Comparison of ENCODE assay signal across 1 cellular context in the genomic region with DNA sequence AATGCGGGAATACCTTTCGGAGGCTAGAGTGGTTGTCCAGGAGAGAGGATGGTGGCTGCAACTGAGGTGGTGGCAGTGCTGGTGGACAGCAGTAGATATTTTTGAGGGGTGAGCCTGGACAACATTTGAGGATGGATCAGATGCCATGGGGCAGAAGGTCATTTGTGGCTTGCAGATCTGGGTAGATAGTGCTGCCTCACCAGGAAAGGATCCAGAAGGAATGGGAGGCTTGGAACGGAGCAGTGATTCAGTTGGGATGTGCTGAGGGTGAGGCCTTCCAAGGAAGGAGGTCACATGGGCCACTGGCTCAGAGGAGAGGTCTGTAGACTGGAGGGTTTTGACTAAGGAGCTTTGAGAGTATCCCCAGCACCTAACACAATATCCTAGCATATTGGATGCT.
TF ChIP-seq lines count a peak whose summit lies in the region.

No MANE protein-coding gene starts in this region.

TF ChIP-seq in IMR-90, 13 proteins besides CTCF, POLR2A, EP300 and RAD21 (continued from another document):
- TF ChIP-seq RFX5 (IDR thresholded peaks at IDR 0.05; ENCODE audit: low read depth, low read length) (no peak), MAZ (IDR thresholded peaks at IDR 0.05; ENCODE audit: borderline replicate concordance, low read depth, low read length) (no peak), SMC3 (IDR thresholded peaks at IDR 0.05; ENCODE audit: low read depth, low read length) (no peak), NFE2L2 (IDR thresholded peaks at IDR 0.05; ENCODE audit: low read depth, low read length) (no peak), FOS (IDR thresholded peaks at IDR 0.05; ENCODE audit: low read depth, low read length) (no peak), MXI1 (IDR thresholded peaks at IDR 0.05; ENCODE audit: borderline replicate concordance, low read depth, low read length) (no peak)
- TF ChIP-seq, protein P1, sequence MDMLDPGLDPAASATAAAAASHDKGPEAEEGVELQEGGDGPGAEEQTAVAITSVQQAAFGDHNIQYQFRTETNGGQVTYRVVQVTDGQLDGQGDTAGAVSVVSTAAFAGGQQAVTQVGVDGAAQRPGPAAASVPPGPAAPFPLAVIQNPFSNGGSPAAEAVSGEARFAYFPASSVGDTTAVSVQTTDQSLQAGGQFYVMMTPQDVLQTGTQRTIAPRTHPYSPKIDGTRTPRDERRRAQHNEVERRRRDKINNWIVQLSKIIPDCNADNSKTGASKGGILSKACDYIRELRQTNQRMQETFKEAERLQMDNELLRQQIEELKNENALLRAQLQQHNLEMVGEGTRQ (IDR thresholded peaks at IDR 0.05; ENCODE audit: low read depth, low read length) = no peak
